8 cellular contexts compared by ENCODE assay signal in the genomic region with DNA sequence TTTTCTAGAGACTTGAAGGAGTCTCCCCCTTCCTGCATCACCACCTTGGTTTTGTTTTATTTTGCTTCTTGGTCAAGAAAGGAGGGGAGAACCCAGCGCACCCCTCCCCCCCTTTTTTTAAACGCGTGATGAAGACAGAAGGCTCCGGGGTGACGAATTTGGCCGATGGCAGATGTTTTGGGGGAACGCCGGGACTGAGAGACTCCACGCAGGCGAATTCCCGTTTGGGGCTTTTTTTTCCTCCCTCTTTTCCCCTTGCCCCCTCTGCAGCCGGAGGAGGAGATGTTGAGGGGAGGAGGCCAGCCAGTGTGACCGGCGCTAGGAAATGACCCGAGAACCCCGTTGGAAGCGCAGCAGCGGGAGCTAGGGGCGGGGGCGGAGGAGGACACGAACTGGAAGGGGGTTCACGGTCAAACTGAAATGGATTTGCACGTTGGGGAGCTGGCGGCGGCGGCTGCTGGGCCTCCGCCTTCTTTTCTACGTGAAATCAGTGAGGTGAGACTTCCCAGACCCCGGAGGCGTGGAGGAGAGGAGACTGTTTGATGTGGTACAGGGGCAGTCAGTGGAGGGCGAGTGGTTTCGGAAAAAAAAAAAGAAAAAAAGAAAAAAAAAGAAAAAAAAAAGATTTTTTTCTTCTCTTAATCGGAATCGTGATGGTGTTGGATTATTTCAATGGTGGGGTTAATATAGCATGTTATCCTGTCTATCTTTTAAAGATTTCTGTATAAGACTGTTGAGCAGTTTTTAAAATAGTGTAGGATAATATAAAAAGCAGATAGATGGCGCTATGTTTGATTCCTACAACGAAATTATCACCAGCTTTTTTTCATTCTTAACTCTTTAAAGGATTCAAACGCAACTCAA. TPM values are rescaled to one million over a fixed set of nuclear protein-coding genes. Genes with fewer than 3 reads are reported as not detected.
DNase-seq lines count a peak whose midpoint lies in the region; ATAC-seq and TF ChIP-seq lines count a peak whose summit lies in the region.

No MANE protein-coding gene starts in this region.

- peak; percentile 29 for TF ChIP-seq CTCF in retinal pigment epithelial cell (conservative IDR thresholded peaks at IDR 0.05; ENCODE audit: low read depth, low read length)

- no peak for ATAC-seq in GM21526 (IDR thresholded peaks at IDR 0.05; ENCODE audit: low FRiP score, unreplicated experiment)

- in situ Hi-C loops in T47D (cut with HindIII; ENCODE audit: low pct_unique_long_range_greater_than_20kb, low sequenced_read_pairs), result no loop called here

- DNase-seq in NCI-H510A treated with DMSO at 0.1 percent for 48 hours (lab: John Stamatoyannopoulos, UW), result peak; percentile 75
- DNase-seq in NCI-H510A (lab: John Stamatoyannopoulos, UW), result no peak
- DNase-seq in Jurkat, Clone E6-1 (ENCODE audit: low read depth, low spot score), result peak; percentile 86
- DNase-seq in RKO (ENCODE audit: low spot score), result peak; percentile 78
- peak; percentile 37 to 58 for DNase-seq in T47D (ENCODE audit: low read depth in 1 of 2, low spot score in 1 of 2)
- no peak for DNase-seq in retinal pigment epithelial cell (ENCODE audit: low read depth)

- H3K4me3 ChIP-seq in Jurkat, Clone E6-1 (ENCODE audit: low read length), result peak overlapping the region; percentile 91
- H3K4me3 ChIP-seq in iPS-11a (ENCODE audit: low read depth, low read length) (peak overlapping the region; percentile 98), retinal pigment epithelial cell (ENCODE audit: low read length) (peak overlapping the region; percentile 98)

RNA-seq across cellular contexts. Expression of a gene that starts 3.1 kb away (rescaled TPM):
- 59.2 TPM for polyA plus RNA-seq in Jurkat, Clone E6-1 (2012; ENCODE audit: insufficient read depth, insufficient read length)

Comparison
In these comparisons a context has a peak if more than half of its experiments do, and no peak if none do; other contexts are left out.
1. DNase-seq: peak in NCI-H510A treated with DMSO at 0.1 percent for 48 hours (single experiment), Jurkat, Clone E6-1 (single experiment), RKO (single experiment) and T47D (2 of 2); none in NCI-H510A (single experiment) and retinal pigment epithelial cell (single experiment).
2. Peak in every context shown above with its lines, with median percentiles within 50 percentile points of each other: H3K4me3 ChIP-seq.